11 cellular contexts compared by ENCODE assay signal in genomic region chr17:44906010-44906646, GRCh38. TPM values are rescaled to one million over a fixed set of nuclear protein-coding genes. Genes with fewer than 3 reads are reported as not detected.
DNase-seq lines count a peak whose midpoint lies in the region; ATAC-seq and TF ChIP-seq lines count a peak whose summit lies in the region.
"Had no signal": no experiment of that assay in that cellular context is flagged by ENCODE, and none has a peak within 500 bp of the region (broad histone marks: within the 10 kb centered on the region; RNA-seq: fewer than 3 reads in every experiment).

No MANE protein-coding gene starts in this region.

- H3K36me3 ChIP-seq in adipocyte (ENCODE audit: control insufficient read depth, insufficient read depth, low read length, severe bottlenecking): no peaks in the 10 kb centered on the region

- peak; percentile 87 for DNase-seq in AG04449 (ENCODE audit: low read depth, low spot score)
- DNase-seq in HT1080 (ENCODE audit: low read depth): peak; percentile 99
- peak; percentile 58 for DNase-seq in adipocyte (ENCODE audit: low read depth)
- DNase-seq in left colon: no peak
- no peak for DNase-seq in activated gamma-delta T cell treated with Interleukin-2 at 50 U/mL for 16 hours
- DNase-seq in NCI-H69 (lab: John Stamatoyannopoulos, UW): no peak
- DNase-seq: CD4-positive, CD25-positive, alpha-beta regulatory T cell; testis had no signal

- H3K4me3 ChIP-seq in AG04449 (ENCODE audit: low read depth, low read length) (no peak overlapping the region), adipocyte (ENCODE audit: low read length) (no peak overlapping the region)
- H3K4me3 ChIP-seq: testis had no signal

- TF ChIP-seq CTCF in AG04449 (IDR thresholded peaks at IDR 0.05; ENCODE audit: insufficient read depth, low read length, missing control alignments): no peak

- H3K27me3 ChIP-seq in adipocyte (replicated peaks; ENCODE audit: control insufficient read depth, insufficient read depth, low read length): no peaks in the 10 kb centered on the region
- H3K27me3 ChIP-seq: testis had no signal

- POLR2A ChIA-PET in AG04449 (lab: Yijun Ruan, JAX): no interaction called here

- no peaks in the 10 kb centered on the region for H3K9me3 ChIP-seq in adipocyte (ENCODE audit: control insufficient read depth, low read length)
- H3K9me3 ChIP-seq: testis had no signal

- peaks cover 33% of the 10 kb centered on the region for H3K4me1 ChIP-seq in adipocyte (ENCODE audit: control insufficient read depth, insufficient read depth, low read length)

- intact Hi-C loops in left colon (cut with DNase I, micrococcal nuclease): no loop called here

- peak overlapping the region; percentile 30 for H3K9ac ChIP-seq in adipocyte (ENCODE audit: low read length)

- CTCF ChIA-PET in AG04449 (lab: Yijun Ruan, JAX): interaction anchor here (1.8 to 22.1 kb wide), 4 partner anchors 15 to 229 kb away, joined by 9 to 673 read pairs (median 74); partner anchors contain the start of gene ACBD4

- ATAC-seq in left colon (peak; percentile 2), GM21737 (IDR thresholded peaks at IDR 0.05; ENCODE audit: unreplicated experiment) (no peak), HG03196 (IDR thresholded peaks at IDR 0.05; ENCODE audit: unreplicated experiment) (no peak)
- ATAC-seq: activated T-helper 17 cell treated with anti-CD3 and anti-CD28 coated beads, Interleukin-2, amount 50 U/mL, for 72 hours had no signal

RNA-seq across cellular contexts. Expression of gene EFTUD2, which starts 6.9 kb away (rescaled TPM):
- total RNA-seq in HT1080 (2014; rRNA removed; shearing (Covaris generic)): 122 and 137 TPM in 2 replicates
- 87.2 and 99.6 TPM in 2 replicates for polyA plus RNA-seq in HT1080 (2015; cell fraction: cytosol; rRNA removed)
- polyA plus RNA-seq in HT1080 (2015; cell fraction: nucleus; rRNA removed): 217 and 226 TPM in 2 replicates
- total RNA-seq in left colon: 10 to 100 TPM; 72.6 to 77.5 TPM

RNA-seq across cellular contexts. Expression of gene GFAP, which starts 9.2 kb away (rescaled TPM):
- total RNA-seq in HT1080 (2014; rRNA removed; shearing (Covaris generic)): 0.07 and 0.18 TPM in 2 replicates
- polyA plus RNA-seq in HT1080 (2015; cell fraction: cytosol; rRNA removed): 0.03 and 0.21 TPM in 2 replicates
- polyA plus RNA-seq in HT1080 (2015; cell fraction: nucleus; rRNA removed): 0.12 and 0.26 TPM in 2 replicates
- under 1 TPM; 0.11 to 0.37 TPM for total RNA-seq in left colon
- total RNA-seq: activated T-helper 17 cell treated with anti-CD3 and anti-CD28 coated beads, Interleukin-2, amount 50 U/mL, for 72 hours; CD4-positive, CD25-positive, alpha-beta regulatory T cell had no signal
- polyA plus RNA-seq: CD4-positive, CD25-positive, alpha-beta regulatory T cell had no signal

RNA-seq across cellular contexts. Expression of gene KIF18B, which starts 41.4 kb away (rescaled TPM):
- 13.1 and 15.9 TPM in 2 replicates for total RNA-seq in HT1080 (2014; rRNA removed; shearing (Covaris generic))
- polyA plus RNA-seq in HT1080 (2015; cell fraction: cytosol; rRNA removed): 28.7 and 28.8 TPM in 2 replicates
- polyA plus RNA-seq in HT1080 (2015; cell fraction: nucleus; rRNA removed): 136 and 138 TPM in 2 replicates
- total RNA-seq in left colon: 1 to 10 TPM; 3.0 to 8.8 TPM

RNA-seq across cellular contexts. Expression of gene HIGD1B, which starts 58.4 kb away (rescaled TPM):
- total RNA-seq in HT1080 (2014; rRNA removed; shearing (Covaris generic)): not detected in 2 replicates
- polyA plus RNA-seq in HT1080 (2015; cell fraction: cytosol; rRNA removed): not detected in 2 replicates
- not detected in 2 replicates for polyA plus RNA-seq in HT1080 (2015; cell fraction: nucleus; rRNA removed)
- 1 to 10 TPM in 1 of 2 donors, not detected in 1; 1.3 TPM for total RNA-seq in left colon
- total RNA-seq: activated T-helper 17 cell treated with anti-CD3 and anti-CD28 coated beads, Interleukin-2, amount 50 U/mL, for 72 hours; CD4-positive, CD25-positive, alpha-beta regulatory T cell had no signal
- polyA plus RNA-seq: CD4-positive, CD25-positive, alpha-beta regulatory T cell had no signal

Comparison
In these comparisons a context has a peak if more than half of its experiments do, and no peak if none do; other contexts are left out.
1. DNase-seq: peak in AG04449 (single experiment), HT1080 (single experiment) and adipocyte (single experiment); none in left colon (0 of 2), activated gamma-delta T cell treated with Interleukin-2 at 50 U/mL for 16 hours (single experiment) and NCI-H69 (single experiment).